In genomic region chr7:2059964-2060700, GRCh38 we compare ENCODE assay signal across 1 cellular context.
TF ChIP-seq lines count a peak whose summit lies in the region.

No MANE protein-coding gene starts in this region.

TF ChIP-seq in K562, 482 proteins besides CTCF, POLR2A, EP300 and RAD21 (continued from another document and continues in another):
- TF ChIP-seq E2F1 (CRISPR knock-in tag; IDR thresholded peaks at IDR 0.05), result no peak
- TF ChIP-seq SIN3A (IDR thresholded peaks at IDR 0.05; ENCODE audit: borderline replicate concordance in 2 of 2, control insufficient read depth in 1 of 2, low read depth in 2 of 2, low read length in 2 of 2), result no peak
- TF ChIP-seq MAFK (IDR thresholded peaks at IDR 0.05; ENCODE audit: low read length), result no peak
- TF ChIP-seq CBFA2T3 (IDR thresholded peaks at IDR 0.05), result no peak
- TF ChIP-seq GABPB2 (CRISPR knock-in tag; conservative IDR thresholded peaks at IDR 0.05), result no peak
- TF ChIP-seq TOE1 (IDR thresholded peaks at IDR 0.05; ENCODE audit: borderline replicate concordance), result no peak
- no peak for TF ChIP-seq TOE1 (CRISPR knock-in tag; IDR thresholded peaks at IDR 0.05; ENCODE audit: borderline replicate concordance, low read depth)
- TF ChIP-seq PHF8 (IDR thresholded peaks at IDR 0.05; ENCODE audit: borderline replicate concordance, low read length), result no peak
- no peak for TF ChIP-seq ZNF174 (CRISPR knock-in tag; IDR thresholded peaks at IDR 0.05)
- no peak for TF ChIP-seq MTF1 (CRISPR knock-in tag; IDR thresholded peaks at IDR 0.05; ENCODE audit: borderline replicate concordance)
- no peak for TF ChIP-seq MYBL2 (IDR thresholded peaks at IDR 0.05; ENCODE audit: low read depth)
- TF ChIP-seq MYBL2 (CRISPR knock-in tag; IDR thresholded peaks at IDR 0.05; ENCODE audit: borderline replicate concordance), result no peak
- TF ChIP-seq, protein P1, sequence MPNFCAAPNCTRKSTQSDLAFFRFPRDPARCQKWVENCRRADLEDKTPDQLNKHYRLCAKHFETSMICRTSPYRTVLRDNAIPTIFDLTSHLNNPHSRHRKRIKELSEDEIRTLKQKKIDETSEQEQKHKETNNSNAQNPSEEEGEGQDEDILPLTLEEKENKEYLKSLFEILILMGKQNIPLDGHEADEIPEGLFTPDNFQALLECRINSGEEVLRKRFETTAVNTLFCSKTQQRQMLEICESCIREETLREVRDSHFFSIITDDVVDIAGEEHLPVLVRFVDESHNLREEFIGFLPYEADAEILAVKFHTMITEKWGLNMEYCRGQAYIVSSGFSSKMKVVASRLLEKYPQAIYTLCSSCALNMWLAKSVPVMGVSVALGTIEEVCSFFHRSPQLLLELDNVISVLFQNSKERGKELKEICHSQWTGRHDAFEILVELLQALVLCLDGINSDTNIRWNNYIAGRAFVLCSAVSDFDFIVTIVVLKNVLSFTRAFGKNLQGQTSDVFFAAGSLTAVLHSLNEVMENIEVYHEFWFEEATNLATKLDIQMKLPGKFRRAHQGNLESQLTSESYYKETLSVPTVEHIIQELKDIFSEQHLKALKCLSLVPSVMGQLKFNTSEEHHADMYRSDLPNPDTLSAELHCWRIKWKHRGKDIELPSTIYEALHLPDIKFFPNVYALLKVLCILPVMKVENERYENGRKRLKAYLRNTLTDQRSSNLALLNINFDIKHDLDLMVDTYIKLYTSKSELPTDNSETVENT (CRISPR knock-in tag; IDR thresholded peaks at IDR 0.05), result no peak
- no peak for TF ChIP-seq MYNN (IDR thresholded peaks at IDR 0.05)
- no peak for TF ChIP-seq MYNN (CRISPR knock-in tag; IDR thresholded peaks at IDR 0.05)
- TF ChIP-seq GTF2A2 (tag; IDR thresholded peaks at IDR 0.05), result no peak
- TF ChIP-seq RBM14 (IDR thresholded peaks at IDR 0.05; ENCODE audit: borderline replicate concordance, insufficient read depth, low read depth, low read length), result no peak
- no peak for TF ChIP-seq SAFB2 (IDR thresholded peaks at IDR 0.05; ENCODE audit: borderline replicate concordance, low read depth, low read length, severe bottlenecking)
- TF ChIP-seq FOXJ3 (CRISPR knock-in tag; IDR thresholded peaks at IDR 0.05), result no peak
- TF ChIP-seq ZNF785 (CRISPR knock-in tag; IDR thresholded peaks at IDR 0.05), result no peak
- TF ChIP-seq BACH1 (tag; IDR thresholded peaks at IDR 0.05), result no peak
- TF ChIP-seq, protein P2, sequence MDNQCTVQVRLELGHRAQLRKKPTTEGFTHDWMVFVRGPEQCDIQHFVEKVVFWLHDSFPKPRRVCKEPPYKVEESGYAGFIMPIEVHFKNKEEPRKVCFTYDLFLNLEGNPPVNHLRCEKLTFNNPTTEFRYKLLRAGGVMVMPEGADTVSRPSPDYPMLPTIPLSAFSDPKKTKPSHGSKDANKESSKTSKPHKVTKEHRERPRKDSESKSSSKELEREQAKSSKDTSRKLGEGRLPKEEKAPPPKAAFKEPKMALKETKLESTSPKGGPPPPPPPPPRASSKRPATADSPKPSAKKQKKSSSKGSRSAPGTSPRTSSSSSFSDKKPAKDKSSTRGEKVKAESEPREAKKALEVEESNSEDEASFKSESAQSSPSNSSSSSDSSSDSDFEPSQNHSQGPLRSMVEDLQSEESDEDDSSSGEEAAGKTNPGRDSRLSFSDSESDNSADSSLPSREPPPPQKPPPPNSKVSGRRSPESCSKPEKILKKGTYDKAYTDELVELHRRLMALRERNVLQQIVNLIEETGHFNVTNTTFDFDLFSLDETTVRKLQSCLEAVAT (IDR thresholded peaks at IDR 0.05), result peak in 1 of 2 experiments; percentile 90; a peak in 2 of 4 replicates
- TF ChIP-seq ZNF609 (CRISPR knock-in tag; IDR thresholded peaks at IDR 0.05; ENCODE audit: borderline replicate concordance), result no peak
- TF ChIP-seq KLF13 (tag; IDR thresholded peaks at IDR 0.05; ENCODE audit: borderline replicate concordance, low read depth), result no peak
- TF ChIP-seq, protein P3, sequence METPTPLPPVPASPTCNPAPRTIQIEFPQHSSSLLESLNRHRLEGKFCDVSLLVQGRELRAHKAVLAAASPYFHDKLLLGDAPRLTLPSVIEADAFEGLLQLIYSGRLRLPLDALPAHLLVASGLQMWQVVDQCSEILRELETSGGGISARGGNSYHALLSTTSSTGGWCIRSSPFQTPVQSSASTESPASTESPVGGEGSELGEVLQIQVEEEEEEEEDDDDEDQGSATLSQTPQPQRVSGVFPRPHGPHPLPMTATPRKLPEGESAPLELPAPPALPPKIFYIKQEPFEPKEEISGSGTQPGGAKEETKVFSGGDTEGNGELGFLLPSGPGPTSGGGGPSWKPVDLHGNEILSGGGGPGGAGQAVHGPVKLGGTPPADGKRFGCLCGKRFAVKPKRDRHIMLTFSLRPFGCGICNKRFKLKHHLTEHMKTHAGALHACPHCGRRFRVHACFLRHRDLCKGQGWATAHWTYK (CRISPR knock-in tag; IDR thresholded peaks at IDR 0.05), result no peak
- no peak for TF ChIP-seq CSDE1 (IDR thresholded peaks at IDR 0.05)
- TF ChIP-seq, protein P4, sequence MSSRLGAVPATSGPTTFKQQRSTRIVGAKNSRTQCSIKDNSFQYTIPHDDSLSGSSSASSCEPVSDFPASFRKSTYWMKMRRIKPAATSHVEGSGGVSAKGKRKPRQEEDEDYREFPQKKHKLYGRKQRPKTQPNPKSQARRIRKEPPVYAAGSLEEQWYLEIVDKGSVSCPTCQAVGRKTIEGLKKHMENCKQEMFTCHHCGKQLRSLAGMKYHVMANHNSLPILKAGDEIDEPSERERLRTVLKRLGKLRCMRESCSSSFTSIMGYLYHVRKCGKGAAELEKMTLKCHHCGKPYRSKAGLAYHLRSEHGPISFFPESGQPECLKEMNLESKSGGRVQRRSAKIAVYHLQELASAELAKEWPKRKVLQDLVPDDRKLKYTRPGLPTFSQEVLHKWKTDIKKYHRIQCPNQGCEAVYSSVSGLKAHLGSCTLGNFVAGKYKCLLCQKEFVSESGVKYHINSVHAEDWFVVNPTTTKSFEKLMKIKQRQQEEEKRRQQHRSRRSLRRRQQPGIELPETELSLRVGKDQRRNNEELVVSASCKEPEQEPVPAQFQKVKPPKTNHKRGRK (tag; IDR thresholded peaks at IDR 0.05), result no peak
- no peak for TF ChIP-seq TAF15 (IDR thresholded peaks at IDR 0.05; ENCODE audit: low read depth, low read length)
- no peak for TF ChIP-seq HOMEZ (CRISPR knock-in tag; IDR thresholded peaks at IDR 0.05)
- peak; percentile 82; the same call in 1 of the 2 replicates for TF ChIP-seq CBX1 (IDR thresholded peaks at IDR 0.05; ENCODE audit: low read depth)
- no peak for TF ChIP-seq ZNF133 (CRISPR knock-in tag; IDR thresholded peaks at IDR 0.05)
- TF ChIP-seq ZC3H4 (CRISPR knock-in tag; IDR thresholded peaks at IDR 0.05; ENCODE audit: borderline replicate concordance), result no peak
- 0 out of 2 replicates have a peak, but pooled peaks have one; percentile 60 for TF ChIP-seq CHAMP1 (IDR thresholded peaks at IDR 0.05)
- no peak for TF ChIP-seq SMARCB1 (IDR thresholded peaks at IDR 0.05; ENCODE audit: insufficient read length, low read depth)
- TF ChIP-seq HCFC1 (IDR thresholded peaks at IDR 0.05; ENCODE audit: low read depth, low read length), result no peak
- TF ChIP-seq SETDB1 (IDR thresholded peaks at IDR 0.05; ENCODE audit: low read length), result no peak
- no peak for TF ChIP-seq FOXJ2 (tag; IDR thresholded peaks at IDR 0.05)
- no peak for TF ChIP-seq CREB1 (IDR thresholded peaks at IDR 0.05)
- no peak for TF ChIP-seq CREB1 (CRISPR knock-in tag; IDR thresholded peaks at IDR 0.05)
- TF ChIP-seq GATA2 (CRISPR knock-in tag; IDR thresholded peaks at IDR 0.05), result no peak
- no peak for TF ChIP-seq BRF1 (IDR thresholded peaks at IDR 0.05; ENCODE audit: borderline replicate concordance, extremely low read depth, insufficient read length)
- TF ChIP-seq SP2 (IDR thresholded peaks at IDR 0.05; ENCODE audit: extremely low read depth, low read depth, low read length, poor library complexity, severe bottlenecking), result no peak
- TF ChIP-seq SREBF1 (IDR thresholded peaks at IDR 0.05; ENCODE audit: borderline replicate concordance, low read depth, low read length), result no peak
- TF ChIP-seq POLR3A (IDR thresholded peaks at IDR 0.05; ENCODE audit: borderline replicate concordance, extremely low read depth, insufficient read depth, insufficient read length), result no peak
- TF ChIP-seq MAFF (IDR thresholded peaks at IDR 0.05; ENCODE audit: low read length), result no peak
- TF ChIP-seq, protein P5, sequence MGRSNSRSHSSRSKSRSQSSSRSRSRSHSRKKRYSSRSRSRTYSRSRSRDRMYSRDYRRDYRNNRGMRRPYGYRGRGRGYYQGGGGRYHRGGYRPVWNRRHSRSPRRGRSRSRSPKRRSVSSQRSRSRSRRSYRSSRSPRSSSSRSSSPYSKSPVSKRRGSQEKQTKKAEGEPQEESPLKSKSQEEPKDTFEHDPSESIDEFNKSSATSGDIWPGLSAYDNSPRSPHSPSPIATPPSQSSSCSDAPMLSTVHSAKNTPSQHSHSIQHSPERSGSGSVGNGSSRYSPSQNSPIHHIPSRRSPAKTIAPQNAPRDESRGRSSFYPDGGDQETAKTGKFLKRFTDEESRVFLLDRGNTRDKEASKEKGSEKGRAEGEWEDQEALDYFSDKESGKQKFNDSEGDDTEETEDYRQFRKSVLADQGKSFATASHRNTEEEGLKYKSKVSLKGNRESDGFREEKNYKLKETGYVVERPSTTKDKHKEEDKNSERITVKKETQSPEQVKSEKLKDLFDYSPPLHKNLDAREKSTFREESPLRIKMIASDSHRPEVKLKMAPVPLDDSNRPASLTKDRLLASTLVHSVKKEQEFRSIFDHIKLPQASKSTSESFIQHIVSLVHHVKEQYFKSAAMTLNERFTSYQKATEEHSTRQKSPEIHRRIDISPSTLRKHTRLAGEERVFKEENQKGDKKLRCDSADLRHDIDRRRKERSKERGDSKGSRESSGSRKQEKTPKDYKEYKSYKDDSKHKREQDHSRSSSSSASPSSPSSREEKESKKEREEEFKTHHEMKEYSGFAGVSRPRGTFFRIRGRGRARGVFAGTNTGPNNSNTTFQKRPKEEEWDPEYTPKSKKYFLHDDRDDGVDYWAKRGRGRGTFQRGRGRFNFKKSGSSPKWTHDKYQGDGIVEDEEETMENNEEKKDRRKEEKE (IDR thresholded peaks at IDR 0.05; ENCODE audit: borderline replicate concordance in 1 of 2, control insufficient read depth in 1 of 2, low read depth in 2 of 2, low read length in 1 of 2), result no peak
